16 cellular contexts compared by ENCODE assay signal in the genomic region with DNA sequence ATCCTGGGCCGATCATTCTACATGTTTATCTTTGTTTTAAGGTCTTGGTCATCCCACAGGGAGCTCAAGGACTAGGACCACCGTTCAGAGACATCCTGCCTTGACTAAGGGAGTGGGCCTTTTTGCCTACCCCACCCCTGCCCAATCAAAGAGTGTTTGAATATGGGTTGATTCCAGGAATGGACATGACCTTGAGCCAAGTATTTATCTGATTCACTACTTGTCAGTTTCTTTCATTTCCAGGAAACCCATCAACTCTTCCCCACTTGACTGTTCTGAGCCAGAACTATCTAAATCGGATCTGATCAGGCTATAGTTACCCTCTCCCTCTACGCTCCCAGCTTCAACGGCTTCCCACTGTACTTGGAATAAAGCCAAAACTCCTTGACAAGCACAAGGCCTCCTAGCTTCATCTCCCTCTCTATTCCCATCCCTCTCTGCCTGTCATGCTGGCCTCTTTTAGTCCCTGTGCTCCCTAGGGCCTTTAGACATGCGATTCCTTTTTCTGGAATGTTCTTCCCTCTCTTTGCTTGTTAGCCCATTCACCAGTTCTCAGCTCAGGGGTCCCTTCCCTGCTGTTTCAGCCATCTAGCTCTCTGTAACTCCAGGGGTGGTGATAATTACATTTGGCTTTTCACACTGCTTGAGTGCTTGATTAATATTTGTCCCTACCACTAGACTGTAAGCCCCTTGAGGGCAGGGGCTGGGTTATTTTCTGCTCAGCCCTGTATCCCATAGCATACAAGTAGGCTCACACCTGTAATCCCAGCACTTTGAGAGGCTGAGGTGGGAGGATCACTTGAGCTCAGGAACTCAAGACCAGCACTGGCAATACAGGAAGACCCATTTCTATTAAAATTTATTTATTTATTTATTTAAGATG.
"Had no signal": no experiment of that assay in that cellular context is flagged by ENCODE, and none has a peak within 500 bp of the region (broad histone marks: within the 10 kb centered on the region; RNA-seq: fewer than 3 reads in every experiment).

No MANE protein-coding gene starts in this region.

- H3K27ac Mint-ChIP-seq: activated naive CD4-positive, alpha-beta T cell treated with anti-CD3 and anti-CD28 coated beads, Interleukin-2, amount 10 ng/mL, durations not matched to agents 7 days and 5 days; neural progenitor cell; T-helper 17 cell had no signal

- ATAC-seq: pancreas; stimulated activated naive CD8-positive, alpha-beta T cell treated with anti-CD3 and anti-CD28 coated beads, Interleukin-15, amount 100 ng/mL, for 72 hours; T-helper 17 cell had no signal

- H3K9me3 ChIP-seq: left ventricle myocardium inferior, pancreas, thoracic aorta, uterus had no signal

- H3K4me3 ChIP-seq: cardiac muscle cell, left ventricle myocardium inferior, neural progenitor cell, pancreas, thoracic aorta, uterus had no signal

- DNase-seq: activated CD4-positive, alpha-beta T cell treated with anti-CD3 and anti-CD28 coated beads for 1 hour; activated CD4-positive, alpha-beta T cell treated with anti-CD3 and anti-CD28 coated beads, Interleukin-2, amount 50 U/mL, for 48 hours; activated CD8-positive, alpha-beta memory T cell treated with anti-CD3 and anti-CD28 coated beads, Interleukin-2, amount 50 U/mL, for 4 hours; activated naive CD4-positive, alpha-beta T cell treated with anti-CD3 and anti-CD28 coated beads, Interleukin-2, amount 10 ng/mL, durations not matched to agents 7 days and 5 days; left ventricle myocardium inferior; mesendoderm; pancreas; stimulated activated CD4-positive, alpha-beta T cell treated with anti-CD3 and anti-CD28 coated beads, Interleukin-12 subunit alpha, Interleukin-12 subunit beta, amount 100 ng/mL, for 4 hours; stimulated activated CD4-positive, alpha-beta T cell treated with anti-CD3 and anti-CD28 coated beads, Interleukin-2, amount 100 ng/mL, for 48 hours; stimulated activated CD8-positive, alpha-beta memory T cell treated with anti-CD3 and anti-CD28 coated beads, Interleukin-4, amount 100 ng/mL, for 48 hours; stimulated activated naive CD8-positive, alpha-beta T cell treated with anti-CD3 and anti-CD28 coated beads, Interleukin-15, amount 100 ng/mL, for 72 hours; T-helper 17 cell; uterus had no signal

- H3K9me3 Mint-ChIP-seq: activated naive CD4-positive, alpha-beta T cell treated with anti-CD3 and anti-CD28 coated beads, Interleukin-2, amount 10 ng/mL, durations not matched to agents 7 days and 5 days; neural progenitor cell; stimulated activated naive CD8-positive, alpha-beta T cell treated with anti-CD3 and anti-CD28 coated beads, Interleukin-15, amount 100 ng/mL, for 72 hours had no signal

- H3K36me3 ChIP-seq: cardiac muscle cell, left ventricle myocardium inferior, neural progenitor cell, pancreas, thoracic aorta, uterus had no signal

- H3K4me1 ChIP-seq: uterus had no signal

- H3K27ac ChIP-seq: cardiac muscle cell, left ventricle myocardium inferior, neural progenitor cell, pancreas, thoracic aorta, uterus had no signal

- H3K4me3 Mint-ChIP-seq: activated naive CD4-positive, alpha-beta T cell treated with anti-CD3 and anti-CD28 coated beads, Interleukin-2, amount 10 ng/mL, durations not matched to agents 7 days and 5 days; neural progenitor cell; stimulated activated naive CD8-positive, alpha-beta T cell treated with anti-CD3 and anti-CD28 coated beads, Interleukin-15, amount 100 ng/mL, for 72 hours; T-helper 17 cell had no signal

- H3K27me3 Mint-ChIP-seq: stimulated activated naive CD8-positive, alpha-beta T cell treated with anti-CD3 and anti-CD28 coated beads, Interleukin-15, amount 100 ng/mL, for 72 hours; T-helper 17 cell had no signal

- H3K36me3 Mint-ChIP-seq: activated naive CD4-positive, alpha-beta T cell treated with anti-CD3 and anti-CD28 coated beads, Interleukin-2, amount 10 ng/mL, durations not matched to agents 7 days and 5 days; neural progenitor cell had no signal

- H3K27me3 ChIP-seq: cardiac muscle cell, neural progenitor cell, pancreas, uterus had no signal
